In the genomic region with DNA sequence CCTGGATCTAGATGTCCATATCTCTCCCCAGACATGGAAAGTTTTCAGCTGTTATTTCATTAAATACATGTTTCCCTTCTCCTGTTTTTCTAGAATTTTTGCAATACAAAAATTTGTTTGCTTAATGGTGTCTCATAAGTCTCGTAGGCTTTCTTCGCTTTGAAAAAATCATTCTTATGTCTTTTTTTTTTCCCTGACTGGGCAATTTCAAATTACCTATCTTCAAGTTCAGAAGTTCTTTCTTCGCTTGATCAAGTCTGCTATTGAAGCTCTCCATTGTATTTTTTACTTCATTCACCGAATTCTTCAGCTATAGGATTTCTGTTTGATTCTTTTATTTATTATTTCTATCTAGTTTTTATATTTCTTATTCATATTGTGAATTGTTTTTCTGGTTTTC, we compare ENCODE assay signal across 8 cellular contexts.
"Had no signal": no experiment of that assay in that cellular context is flagged by ENCODE, and none has a peak within 500 bp of the region (broad histone marks: within the 10 kb centered on the region; RNA-seq: fewer than 3 reads in every experiment).

No MANE protein-coding gene starts in this region.

- H3K36me3 ChIP-seq: HAP-1 had no signal

- ATAC-seq: HCT116 had no signal

- H3K4me1 ChIP-seq: HAP-1 had no signal

- H3K9ac ChIP-seq: GM23248 had no signal

- H2AFZ ChIP-seq: GM23248 had no signal

- H3K27ac ChIP-seq: GM23248, HL-60 had no signal

- H3K4me3 ChIP-seq: GM23248, HAP-1 had no signal

- H3K9me3 ChIP-seq: HAP-1 had no signal

- DNase-seq: GM23248, GOT3, H7, HFFc6, KG1 had no signal
